In the genomic region with DNA sequence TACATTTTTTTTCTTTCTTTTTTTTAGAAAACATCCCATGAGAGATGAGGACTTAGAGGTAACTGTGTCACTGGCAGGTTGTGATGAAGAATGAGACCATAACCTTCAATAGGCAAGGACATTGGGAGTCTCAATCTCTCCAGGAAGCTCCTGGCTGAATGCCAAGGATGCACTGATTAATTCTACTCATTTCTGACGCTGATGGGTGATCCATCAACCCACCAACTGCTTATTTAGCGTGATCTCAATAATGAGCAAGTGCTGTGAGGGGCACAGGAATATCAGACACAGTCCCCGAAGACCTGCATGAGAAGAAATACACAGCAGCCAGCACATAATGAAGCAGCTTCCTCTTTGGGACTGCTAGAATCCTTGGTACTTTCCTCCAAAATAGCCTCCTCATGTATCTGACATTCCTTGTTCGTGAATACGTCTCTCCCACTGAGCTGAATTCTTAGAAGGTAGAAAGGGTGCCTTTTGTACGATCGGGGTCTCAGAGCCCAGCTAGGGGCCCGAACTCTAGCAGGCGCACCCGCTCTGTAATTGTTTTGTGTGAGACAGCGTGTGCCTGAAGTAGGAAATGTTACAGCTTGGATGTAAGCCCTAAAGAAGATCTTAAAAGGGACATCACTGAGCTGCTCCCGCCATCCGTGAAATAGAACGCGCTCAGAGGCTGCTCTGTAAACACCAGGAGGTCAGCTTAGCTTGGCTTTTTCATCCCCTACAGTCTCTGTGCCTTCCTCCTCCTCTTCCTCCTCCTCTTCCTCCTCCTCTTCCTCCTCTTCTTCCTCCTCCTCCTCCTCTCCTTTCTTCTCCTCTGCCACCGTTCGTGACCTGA, we compare ENCODE assay signal across 11 cellular contexts. TPM values are rescaled to one million over a fixed set of nuclear protein-coding genes. Genes with fewer than 3 reads are reported as not detected.
DNase-seq lines count a peak whose midpoint lies in the region; FAIRE-seq and TF ChIP-seq lines count a peak whose summit lies in the region.
"Had no signal": no experiment of that assay in that cellular context is flagged by ENCODE, and none has a peak within 500 bp of the region (broad histone marks: within the 10 kb centered on the region; RNA-seq: fewer than 3 reads in every experiment).

No MANE protein-coding gene starts in this region.

- DNase-seq in NCI-H1092 treated with DMSO at 0.1 percent for 48 hours (lab: John Stamatoyannopoulos, UW) (peak; percentile 59), kidney glomerular epithelial cell (lab: John Stamatoyannopoulos, UW) (peak; percentile 40), tibial artery (no peak), AG08396 (ENCODE audit: low spot score) (no peak), urothelium cell line (ENCODE audit: low spot score) (no peak), WERI-Rb-1 (no peak), RPMI8226 (no peak)
- DNase-seq: kidney; NCI-H187; stimulated activated CD4-positive, alpha-beta T cell treated with anti-CD3 and anti-CD28 coated beads, Interleukin-4, amount 100 ng/mL, for 24 hours had no signal

- peaks cover 74% of the 10 kb centered on the region for H3K4me1 Mint-ChIP-seq in brain

- H3K9me3 Mint-ChIP-seq in brain: peaks cover 0 to 3% (median 0%) of the 10 kb centered on the region in 5 experiments

- peak overlapping the region; percentile 68 to 76 (median 73) for H3K4me3 Mint-ChIP-seq in brain

- H3K27me3 Mint-ChIP-seq in brain: peaks cover 12% of the 10 kb centered on the region

- H3K27ac Mint-ChIP-seq in brain: peak overlapping the region; percentile 88 to 96 (median 91)

- H3K36me3 ChIP-seq in tibial artery (no peaks in the 10 kb centered on the region), WERI-Rb-1 (no peaks in the 10 kb centered on the region)

- H3K9me3 ChIP-seq in tibial artery: no peaks in the 10 kb centered on the region
- no peaks in the 10 kb centered on the region for H3K9me3 ChIP-seq in WERI-Rb-1 (ENCODE audit: severe bottlenecking)

- H3K27ac ChIP-seq in tibial artery (peak overlapping the region; percentile 20 to 38), WERI-Rb-1 (no peak overlapping the region)

- intact Hi-C loops in tibial artery (cut with DNase I; ENCODE audit: low total_unique reads): no loop called here

- H3K27me3 ChIP-seq in tibial artery: peaks cover 0 to 33% of the 10 kb centered on the region in 2 donors
- no peaks in the 10 kb centered on the region for H3K27me3 ChIP-seq in WERI-Rb-1 (ENCODE audit: insufficient read depth, low read depth, severe bottlenecking)

- no peak for FAIRE-seq in urothelium cell line (lab: Jason Lieb, UNC)
- FAIRE-seq: kidney had no signal

- TF ChIP-seq CTCF in brain (conservative IDR thresholded peaks at IDR 0.05) (no peak), tibial artery (IDR thresholded peaks at IDR 0.05) (no peak), WERI-Rb-1 (IDR thresholded peaks at IDR 0.05; ENCODE audit: low read depth, low read length) (no peak)

- peak overlapping the region in 1 of 2 donors; percentile 10 for H3K4me3 ChIP-seq in tibial artery
- H3K4me3 ChIP-seq in WERI-Rb-1 (ENCODE audit: low read depth, low read length): no peak overlapping the region

- peaks cover 0 to 11% (median 0%) of the 10 kb centered on the region in 4 donors for H3K4me1 ChIP-seq in tibial artery

- no peaks in the 10 kb centered on the region for H3K36me3 Mint-ChIP-seq in brain

RNA-seq across cellular contexts. Expression of a gene that starts 7.2 kb away (rescaled TPM):
- polyA plus RNA-seq in brain (ENCODE audit: insufficient read depth, low read depth, low replicate concordance): 17.6 TPM

Comparison
In these comparisons a context has a peak if more than half of its experiments do, and no peak if none do; other contexts are left out.
1. DNase-seq: peak in NCI-H1092 treated with DMSO at 0.1 percent for 48 hours (single experiment) and kidney glomerular epithelial cell (single experiment); none in tibial artery (0 of 2), AG08396 (single experiment), urothelium cell line (single experiment), WERI-Rb-1 (single experiment) and RPMI8226 (single experiment).